24 cellular contexts compared by ENCODE assay signal in genomic region chr4:5456296-5456845, GRCh38.
"Had no signal": no experiment of that assay in that cellular context is flagged by ENCODE, and none has a peak within 500 bp of the region (broad histone marks: within the 10 kb centered on the region; RNA-seq: fewer than 3 reads in every experiment).

No MANE protein-coding gene starts in this region.

- ATAC-seq: effector memory CD8-positive, alpha-beta T cell; esophagus mucosa; gastrocnemius medialis; left cardiac atrium; left lung; left ventricle myocardium superior; lower lobe of right lung had no signal

- H3K36me3 ChIP-seq: colonic mucosa, esophagus squamous epithelium, gastrocnemius medialis, heart right ventricle, left lung, lower lobe of right lung had no signal

- H3K4me3 Mint-ChIP-seq: dendritic cell treated with granulocyte-macrophage colony-stimulating factor and Interleukin-4, amounts not matched to agents 40 ng/mL and 50 ng/mL, for 4 days; effector memory CD8-positive, alpha-beta T cell; endodermal cell had no signal

- H3K27me3 Mint-ChIP-seq: dendritic cell treated with granulocyte-macrophage colony-stimulating factor and Interleukin-4, amounts not matched to agents 40 ng/mL and 50 ng/mL, for 4 days had no signal

- H3K4me1 Mint-ChIP-seq: endodermal cell had no signal

- H3K27me3 ChIP-seq: colonic mucosa, esophagus squamous epithelium, gastrocnemius medialis, left lung had no signal

- H3K4me1 ChIP-seq: colonic mucosa, esophagus squamous epithelium, gastrocnemius medialis, heart right ventricle, left lung, lower lobe of right lung had no signal

- DNase-seq: cerebellar nuclear complex; colonic mucosa; cortex of kidney; effector CD8-positive, alpha-beta T cell; effector memory CD8-positive, alpha-beta T cell; endodermal cell; erythroblast; esophagus squamous epithelium; foreskin fibroblast; foreskin melanocyte; gastrocnemius medialis; glutamatergic neuron; head of caudate nucleus; heart right ventricle; hippocampal formation; left cardiac atrium; left lung; left ventricle myocardium superior; lower lobe of right lung; mesenchymal stem cell; midbrain had no signal

- H3K27ac Mint-ChIP-seq: dendritic cell treated with granulocyte-macrophage colony-stimulating factor and Interleukin-4, amounts not matched to agents 40 ng/mL and 50 ng/mL, for 4 days; effector memory CD8-positive, alpha-beta T cell; endodermal cell had no signal

- H3K9me3 Mint-ChIP-seq: dendritic cell treated with granulocyte-macrophage colony-stimulating factor and Interleukin-4, amounts not matched to agents 40 ng/mL and 50 ng/mL, for 4 days; effector memory CD8-positive, alpha-beta T cell; endodermal cell had no signal

- H3K9me3 ChIP-seq: colonic mucosa, esophagus squamous epithelium, gastrocnemius medialis, heart right ventricle, left lung, lower lobe of right lung had no signal

- H3K27ac ChIP-seq: colonic mucosa, epithelial cell of prostate, esophagus squamous epithelium, gastrocnemius medialis, heart right ventricle, left lung, lower lobe of right lung had no signal

- H3K4me3 ChIP-seq: colonic mucosa, esophagus squamous epithelium, gastrocnemius medialis, heart right ventricle, left lung, lower lobe of right lung had no signal
